In genomic region chr2:202870431-202871160, GRCh38 we compare ENCODE assay signal across 1 cellular context.
TF ChIP-seq lines count a peak whose summit lies in the region.

No MANE protein-coding gene starts in this region.

TF ChIP-seq in HEK293, 187 proteins besides CTCF, POLR2A, EP300 and RAD21 (continued from another document):
- TF ChIP-seq SCRT2 (tag by site-specific recombination; IDR thresholded peaks at IDR 0.05) = peak; percentile 92
- no peak for TF ChIP-seq ZBTB44 (tag by site-specific recombination; IDR thresholded peaks at IDR 0.05)
- 0 out of 2 replicates have a peak, but pooled peaks have one; percentile 33 for TF ChIP-seq ATF2 (tag by site-specific recombination; IDR thresholded peaks at IDR 0.05; ENCODE audit: low read depth)
- TF ChIP-seq SCRT1 (tag by site-specific recombination; IDR thresholded peaks at IDR 0.05; ENCODE audit: borderline replicate concordance) = peak; percentile 53; the same call in 1 of the 2 replicates
- TF ChIP-seq GLIS1 (tag by site-specific recombination; IDR thresholded peaks at IDR 0.05) = peak; percentile 40; the same call in 1 of the 2 replicates
- TF ChIP-seq PRDM6 (tag by site-specific recombination; IDR thresholded peaks at IDR 0.05) = peak; percentile 61
- TF ChIP-seq PRDM10 (tag by site-specific recombination; IDR thresholded peaks at IDR 0.05) = peak; percentile 49; the same call in 1 of the 2 replicates
- TF ChIP-seq ZNF654 (tag by site-specific recombination; IDR thresholded peaks at IDR 0.05; ENCODE audit: low read depth) = peak; percentile 27; the same call in 1 of the 2 replicates
- TF ChIP-seq ZNF629 (tag by site-specific recombination; IDR thresholded peaks at IDR 0.05) = peak; percentile 32; the same call in 1 of the 2 replicates
- 0 out of 2 replicates have a peak, but pooled peaks have one; percentile 12 for TF ChIP-seq MZF1 (tag by site-specific recombination; IDR thresholded peaks at IDR 0.05; ENCODE audit: borderline replicate concordance)
- peak; percentile 57; the same call in 1 of the 2 replicates for TF ChIP-seq ZNF600 (tag by site-specific recombination; IDR thresholded peaks at IDR 0.05)
